In genomic region chr7:117085275-117085674, GRCh38 we compare ENCODE assay signal across 30 cellular contexts.
DNase-seq lines count a peak whose midpoint lies in the region; ATAC-seq, FAIRE-seq and TF ChIP-seq lines count a peak whose summit lies in the region.
"Had no signal": no experiment of that assay in that cellular context is flagged by ENCODE, and none has a peak within 500 bp of the region (broad histone marks: within the 10 kb centered on the region; RNA-seq: fewer than 3 reads in every experiment).

No MANE protein-coding gene starts in this region.

- H3K4ac ChIP-seq in mesendoderm (ENCODE audit: low read depth, low read length): no peak overlapping the region

- no peak overlapping the region for H2BK5ac ChIP-seq in mesendoderm (ENCODE audit: low read length)

- no peak overlapping the region for H2BK15ac ChIP-seq in mesendoderm (replicated peaks; ENCODE audit: low read depth)

- peaks cover 3% of the 10 kb centered on the region for H3K36me3 Mint-ChIP-seq in osteocyte (ENCODE audit: unreplicated experiment)
- H3K36me3 Mint-ChIP-seq: naive thymus-derived CD4-positive, alpha-beta T cell; stimulated activated naive B cell treated with anti-CD40 and anti-IgM and Interleukin-4, amounts not matched to agents 10 μg/mL and 1 μg/mL and 100 μg/mL, for 72 hours had no signal

- no peak for ATAC-seq in pancreas
- ATAC-seq: activated T-cell treated with anti-CD3 and anti-CD28 coated beads, Interleukin-2, amount 50 U/mL, for 4 hours; HCT116; heart left ventricle; naive thymus-derived CD4-positive, alpha-beta T cell; stimulated activated naive B cell treated with anti-CD40 and anti-IgM and Interleukin-4, amounts not matched to agents 10 μg/mL and 1 μg/mL and 100 μg/mL, for 72 hours had no signal

- no peak overlapping the region for H3K56ac ChIP-seq in mesendoderm (ENCODE audit: low read length)

- no peaks in the 10 kb centered on the region for H3K79me2 ChIP-seq in mesendoderm (ENCODE audit: control insufficient read depth, insufficient read depth, low read length)

- H3K4me1 Mint-ChIP-seq in osteocyte (ENCODE audit: unreplicated experiment): peaks cover 47% of the 10 kb centered on the region

- no peak for FAIRE-seq in pancreas (lab: Jason Lieb, UNC)
- FAIRE-seq: endometrium, TTC549 had no signal

- H3K27ac ChIP-seq in epithelial cell of prostate (peak overlapping the region; percentile 23), pancreas (no peak overlapping the region), mesendoderm (ENCODE audit: low read depth, low read length) (no peak overlapping the region)
- H3K27ac ChIP-seq: suprapubic skin had no signal

- no peak overlapping the region for H2BK120ac ChIP-seq in mesendoderm (ENCODE audit: low read depth, low read length)

- no peak overlapping the region for H3K9ac ChIP-seq in mesendoderm (ENCODE audit: low read length)

- H3K36me3 ChIP-seq in pancreas (no peaks in the 10 kb centered on the region), mesendoderm (ENCODE audit: control insufficient read depth, insufficient read depth, low read length) (no peaks in the 10 kb centered on the region)
- H3K36me3 ChIP-seq: heart left ventricle, suprapubic skin had no signal

- H3K27ac Mint-ChIP-seq in osteocyte (ENCODE audit: unreplicated experiment): peak overlapping the region; percentile 53
- H3K27ac Mint-ChIP-seq: B cell; dendritic cell treated with granulocyte-macrophage colony-stimulating factor and Interleukin-4, amounts not matched to agents 40 ng/mL and 50 ng/mL, for 4 days; stimulated activated naive B cell treated with anti-CD40 and anti-IgM and Interleukin-4, amounts not matched to agents 10 μg/mL and 1 μg/mL and 100 μg/mL, for 72 hours had no signal

- H3K18ac ChIP-seq in mesendoderm (ENCODE audit: low read length): no peak overlapping the region

- H3K9me3 ChIP-seq in pancreas: no peaks in the 10 kb centered on the region
- H3K9me3 ChIP-seq: heart left ventricle, suprapubic skin had no signal

- DNase-seq in DMS79 treated with DMSO at 0.1 percent for 48 hours (lab: John Stamatoyannopoulos, UW): peak; percentile 44
- DNase-seq in DMS79 (lab: John Stamatoyannopoulos, UW): no peak
- peak; percentile 58 for DNase-seq in NCI-H2171 (lab: John Stamatoyannopoulos, UW)
- DNase-seq in epithelial cell of prostate (ENCODE audit: low read depth, low spot score): peak; percentile 52
- DNase-seq in osteocyte (ENCODE audit: extremely low spot score, unreplicated experiment): no peak
- DNase-seq in HCEC 1CT: no peak
- DNase-seq in pancreas: no peak
- no peak for DNase-seq in mesendoderm
- DNase-seq: 8988T; activated CD4-positive, alpha-beta T cell treated with anti-CD3 and anti-CD28 coated beads for 48 hours; activated naive CD4-positive, alpha-beta T cell; activated T-cell treated with anti-CD3 and anti-CD28 coated beads, Interleukin-2, amount 50 U/mL, for 4 hours; amygdala; EL; heart left ventricle; naive thymus-derived CD4-positive, alpha-beta T cell; NCI-H1105; NCI-H2081; NCI-H510A; occipital lobe; SIG-M5; stimulated activated CD4-positive, alpha-beta T cell treated with anti-CD3 and anti-CD28 coated beads, Interleukin-12 subunit alpha, Interleukin-12 subunit beta, amount 100 ng/mL, for 4 hours; stimulated activated CD4-positive, alpha-beta T cell treated with anti-CD3 and anti-CD28 coated beads, Interleukin-4, amount 100 ng/mL, for 24 hours; stimulated activated naive B cell treated with anti-CD40 and anti-IgM and Interleukin-4, amounts not matched to agents 10 μg/mL and 1 μg/mL and 100 μg/mL, for 72 hours had no signal

- no peak overlapping the region for H3K4me2 ChIP-seq in mesendoderm (ENCODE audit: low read length)

- H3K23ac ChIP-seq in mesendoderm (ENCODE audit: low read length): no peak overlapping the region

- WGBS in pancreas, 2 donors: 91% methylated on average over 3 of the region's 3 CpGs
- WGBS in mesendoderm (ENCODE audit: extremely low coverage, insufficient coverage, low lambda C conversion rate): no CpG with 5 or more reads among the region's 3 CpGs

- H3K27me3 ChIP-seq in pancreas (no peaks in the 10 kb centered on the region), mesendoderm (ENCODE audit: insufficient read depth, low read length, poor library complexity) (no peaks in the 10 kb centered on the region)
- H3K27me3 ChIP-seq: heart left ventricle, suprapubic skin had no signal

- no peaks in the 10 kb centered on the region for H3K9me3 Mint-ChIP-seq in osteocyte (ENCODE audit: unreplicated experiment)
- H3K9me3 Mint-ChIP-seq: activated T-cell treated with anti-CD3 and anti-CD28 coated beads, Interleukin-2, amount 50 U/mL, for 4 hours; dendritic cell treated with granulocyte-macrophage colony-stimulating factor and Interleukin-4, amounts not matched to agents 40 ng/mL and 50 ng/mL, for 4 days; naive thymus-derived CD4-positive, alpha-beta T cell; stimulated activated naive B cell treated with anti-CD40 and anti-IgM and Interleukin-4, amounts not matched to agents 10 μg/mL and 1 μg/mL and 100 μg/mL, for 72 hours had no signal

- no peak overlapping the region for H4K8ac ChIP-seq in mesendoderm (ENCODE audit: low read depth, low read length)

- no peak overlapping the region for H2AK5ac ChIP-seq in mesendoderm (ENCODE audit: low read length)

- intact Hi-C loops in pancreas (cut with DNase I): no loop called here

- TF ChIP-seq CTCF in osteocyte (IDR thresholded peaks at IDR 0.05) (no peak), pancreas (IDR thresholded peaks at IDR 0.05) (no peak)

- H3K27me3 Mint-ChIP-seq in osteocyte (ENCODE audit: unreplicated experiment): no peaks in the 10 kb centered on the region
- H3K27me3 Mint-ChIP-seq: B cell; dendritic cell treated with granulocyte-macrophage colony-stimulating factor and Interleukin-4, amounts not matched to agents 40 ng/mL and 50 ng/mL, for 4 days; stimulated activated naive B cell treated with anti-CD40 and anti-IgM and Interleukin-4, amounts not matched to agents 10 μg/mL and 1 μg/mL and 100 μg/mL, for 72 hours had no signal

- no peaks in the 10 kb centered on the region for H3K79me1 ChIP-seq in mesendoderm (ENCODE audit: low read length)

- H3K4me3 ChIP-seq in pancreas (no peak overlapping the region), mesendoderm (ENCODE audit: low read length) (no peak overlapping the region)
- H3K4me3 ChIP-seq: suprapubic skin had no signal

- no peak overlapping the region for H4K5ac ChIP-seq in mesendoderm (ENCODE audit: low read length)

- H3K4me1 ChIP-seq in pancreas (peaks cover 11 to 21% (median 11%) of the 10 kb centered on the region in 3 donors), mesendoderm (ENCODE audit: control insufficient read depth, low read depth, low read length) (no peaks in the 10 kb centered on the region)

- H3K4me3 Mint-ChIP-seq in osteocyte (ENCODE audit: unreplicated experiment): no peak overlapping the region
- H3K4me3 Mint-ChIP-seq: activated T-cell treated with anti-CD3 and anti-CD28 coated beads, Interleukin-2, amount 50 U/mL, for 4 hours; B cell; dendritic cell treated with granulocyte-macrophage colony-stimulating factor and Interleukin-4, amounts not matched to agents 40 ng/mL and 50 ng/mL, for 4 days; naive thymus-derived CD4-positive, alpha-beta T cell; stimulated activated naive B cell treated with anti-CD40 and anti-IgM and Interleukin-4, amounts not matched to agents 10 μg/mL and 1 μg/mL and 100 μg/mL, for 72 hours had no signal

Comparison
In these comparisons a context has a peak if more than half of its experiments do, and no peak if none do; other contexts are left out.
1. DNase-seq: peak in DMS79 treated with DMSO at 0.1 percent for 48 hours (single experiment), NCI-H2171 (single experiment) and epithelial cell of prostate (single experiment); none in DMS79 (single experiment), osteocyte (single experiment), HCEC 1CT (single experiment), pancreas (0 of 6) and mesendoderm (single experiment).